22 cellular contexts compared by ENCODE assay signal in the genomic region with DNA sequence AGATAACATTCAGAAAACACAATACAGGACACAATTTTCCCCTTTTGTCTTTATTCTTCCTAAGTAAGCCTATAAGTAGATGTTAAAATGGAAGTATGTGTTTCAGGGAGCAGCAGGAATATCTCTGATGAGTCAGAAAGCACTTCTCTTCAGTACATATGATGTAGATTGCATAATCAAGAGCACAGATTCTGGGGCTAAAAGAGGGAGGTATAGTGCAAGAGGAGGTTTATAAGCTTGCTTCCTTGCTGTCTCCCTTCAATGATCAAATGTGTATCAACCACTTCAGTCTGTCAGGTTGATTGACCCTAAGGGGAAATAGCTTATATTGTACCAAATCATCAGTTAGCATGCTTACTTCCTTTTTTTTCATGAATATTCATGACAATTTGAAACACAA.
DNase-seq lines count a peak whose midpoint lies in the region; ATAC-seq and TF ChIP-seq lines count a peak whose summit lies in the region.
"Had no signal": no experiment of that assay in that cellular context is flagged by ENCODE, and none has a peak within 500 bp of the region (broad histone marks: within the 10 kb centered on the region; RNA-seq: fewer than 3 reads in every experiment).

No MANE protein-coding gene starts in this region.

- no peak overlapping the region for H3K4me3 ChIP-seq in RWPE2 (ENCODE audit: severe bottlenecking)
- no peak overlapping the region for H3K4me3 ChIP-seq in fibroblast of lung (replicated peaks in 1 of 4; ENCODE audit: control extremely low read depth in 1 of 4, insufficient read depth in 1 of 4, low read depth in 3 of 4, low read length in 4 of 4)
- H3K4me3 ChIP-seq: ascending aorta, gastroesophageal sphincter, neural progenitor cell, thyroid gland had no signal

- H3K27me3 ChIP-seq in RWPE2 (ENCODE audit: insufficient read depth, poor library complexity, severe bottlenecking) (no peaks in the 10 kb centered on the region), fibroblast of lung (ENCODE audit: control insufficient read depth, insufficient read depth, low read length) (no peaks in the 10 kb centered on the region)
- H3K27me3 ChIP-seq: ascending aorta, gastroesophageal sphincter, neural progenitor cell, thyroid gland had no signal

- H3K9ac ChIP-seq in fibroblast of lung (ENCODE audit: insufficient read depth, low read length) = no peak overlapping the region
- H3K9ac ChIP-seq: neural progenitor cell, SK-N-SH had no signal

- H3K4me1 ChIP-seq in RWPE2 (ENCODE audit: insufficient read depth, poor library complexity, severe bottlenecking) = peaks cover 45% of the 10 kb centered on the region
- H3K4me1 ChIP-seq in fibroblast of lung (ENCODE audit: control insufficient read depth, extremely low read depth, insufficient read depth, low read length) = no peaks in the 10 kb centered on the region
- H3K4me1 ChIP-seq: ascending aorta, gastroesophageal sphincter, neural progenitor cell, thyroid gland had no signal

- H4K20me1 ChIP-seq in fibroblast of lung (ENCODE audit: control insufficient read depth, extremely low read depth, insufficient read depth, low read length) = no peaks in the 10 kb centered on the region

- H2AFZ ChIP-seq in fibroblast of lung (ENCODE audit: low read length) = no peak overlapping the region
- H2AFZ ChIP-seq: neural progenitor cell had no signal

- no peak overlapping the region for H3K4me2 ChIP-seq in fibroblast of lung (ENCODE audit: extremely low read depth, insufficient read depth, low read length)
- H3K4me2 ChIP-seq: neural progenitor cell, SK-N-SH had no signal

- DNase-seq in SKM-1 treated with dmso at 0.1 percent for 144 hours (lab: John Stamatoyannopoulos, UW; ENCODE audit: unreplicated experiment) (peak; percentile 20), SKM-1 (lab: John Stamatoyannopoulos, UW; ENCODE audit: unreplicated experiment) (no peak), RWPE2 (ENCODE audit: low spot score) (no peak), fibroblast of lung (ENCODE audit: low read depth in 2 of 2) (peak; percentile 42 to 76), NCI-H446 treated with DMSO at 0.1 percent for 48 hours (lab: John Stamatoyannopoulos, UW) (no peak), retina (no peak), DMS 273 (lab: John Stamatoyannopoulos, UW; ENCODE audit: unreplicated experiment) (no peak), RPMI8226 (no peak)
- DNase-seq: activated CD4-positive, alpha-beta T cell treated with anti-CD3 and anti-CD28 coated beads, Interleukin-2, amount 10 ng/mL, durations not matched to agents 7 days and 5 days; activated CD8-positive, alpha-beta memory T cell treated with anti-CD3 and anti-CD28 coated beads, Interleukin-2, amount 50 U/mL, for 4 hours; activated gamma-delta T cell; DMS79 treated with DMSO at 0.1 percent for 48 hours; MM.1S; NCI-H187; NCI-H510A treated with DMSO at 0.1 percent for 48 hours; SK-N-SH; stimulated activated naive CD4-positive, alpha-beta T cell; thyroid gland had no signal

- no peaks in the 10 kb centered on the region for H3K79me2 ChIP-seq in fibroblast of lung (ENCODE audit: control insufficient read depth, insufficient read depth, low read length)

- no peak overlapping the region for H3K27ac ChIP-seq in RWPE2 (ENCODE audit: poor library complexity, severe bottlenecking)
- no peak overlapping the region for H3K27ac ChIP-seq in fibroblast of lung (ENCODE audit: insufficient read depth, low read length)
- H3K27ac ChIP-seq: ascending aorta, gastroesophageal sphincter, neural progenitor cell, thyroid gland had no signal

- H3K36me3 ChIP-seq in RWPE2 (ENCODE audit: low read depth) (no peaks in the 10 kb centered on the region), fibroblast of lung (ENCODE audit: control insufficient read depth, insufficient read depth, low read length) (no peaks in the 10 kb centered on the region)
- H3K36me3 ChIP-seq: ascending aorta, gastroesophageal sphincter, neural progenitor cell, thyroid gland had no signal

- no peak for TF ChIP-seq CTCF in RWPE2 (IDR thresholded peaks at IDR 0.05; ENCODE audit: poor library complexity, severe bottlenecking)
- TF ChIP-seq CTCF in fibroblast of lung (conservative IDR thresholded peaks at IDR 0.05 in 1 of 2, IDR thresholded peaks at IDR 0.05 in 1 of 2; ENCODE audit: low read depth in 1 of 2, low read length in 2 of 2) = no peak

- H3K9me3 ChIP-seq in RWPE2 (ENCODE audit: severe bottlenecking) = no peaks in the 10 kb centered on the region
- no peaks in the 10 kb centered on the region for H3K9me3 ChIP-seq in fibroblast of lung (ENCODE audit: control insufficient read depth, insufficient read depth, low read depth, low read length)
- H3K9me3 ChIP-seq: ascending aorta, gastroesophageal sphincter, SK-N-SH, thyroid gland had no signal

- peak; percentile 48; the same call in 1 of the 3 replicates for ATAC-seq in RWPE2 (ENCODE audit: low read depth)
- ATAC-seq: gastroesophageal sphincter, left lobe of liver had no signal

Comparison
In these comparisons a context has a peak if more than half of its experiments do, and no peak if none do; other contexts are left out.
1. DNase-seq: peak in SKM-1 treated with dmso at 0.1 percent for 144 hours (single experiment) and fibroblast of lung (2 of 2); none in SKM-1 (single experiment), RWPE2 (single experiment), NCI-H446 treated with DMSO at 0.1 percent for 48 hours (single experiment), retina (single experiment), DMS 273 (single experiment) and RPMI8226 (single experiment).